ENCODE assay signal across 17 cellular contexts in the genomic region with DNA sequence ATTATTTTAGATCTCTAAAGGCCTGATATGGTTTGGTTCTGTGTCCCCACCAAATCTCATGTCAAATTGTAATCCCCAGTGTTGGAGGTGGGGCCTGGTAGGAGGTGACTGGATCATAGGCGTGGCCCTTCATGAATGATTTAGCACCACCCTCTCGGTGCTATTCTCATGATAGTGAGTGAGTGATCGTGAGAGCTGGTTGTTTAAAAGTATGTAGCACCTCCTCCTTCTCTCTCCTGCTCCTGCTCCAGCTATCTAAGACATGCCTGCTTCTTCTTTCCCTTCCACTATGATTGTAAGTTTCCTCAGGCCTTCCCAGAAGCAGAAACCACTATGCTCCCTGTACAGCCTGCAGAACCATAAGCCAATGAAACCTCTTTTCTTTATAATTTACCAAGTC.
"Had no signal": no experiment of that assay in that cellular context is flagged by ENCODE, and none has a peak within 500 bp of the region (broad histone marks: within the 10 kb centered on the region; RNA-seq: fewer than 3 reads in every experiment).

No MANE protein-coding gene starts in this region.

- H3K4me3 ChIP-seq: esophagus muscularis mucosa, heart left ventricle, left ventricle myocardium inferior, sigmoid colon, suprapubic skin, upper lobe of right lung had no signal

- H3K27ac Mint-ChIP-seq: memory B cell, nephron had no signal

- H3K27ac ChIP-seq: esophagus muscularis mucosa, heart left ventricle, left ventricle myocardium inferior, sigmoid colon, suprapubic skin, upper lobe of right lung had no signal

- H3K9me3 ChIP-seq: esophagus muscularis mucosa, heart left ventricle, left ventricle myocardium inferior, sigmoid colon, suprapubic skin, upper lobe of right lung had no signal

- H3K9me3 Mint-ChIP-seq: central memory CD8-positive, alpha-beta T cell; effector memory CD8-positive, alpha-beta T cell; memory B cell; nephron had no signal

- DNase-seq: activated naive CD4-positive, alpha-beta T cell treated with anti-CD3 and anti-CD28 coated beads, Interleukin-2, amount 50 U/mL, for 16 hours; activated T-cell treated with anti-CD3 and anti-CD28 coated beads, Interleukin-2, amount 50 U/mL, for 1 hour; effector memory CD8-positive, alpha-beta T cell; foreskin fibroblast; heart left ventricle; islet precursor cell; left ventricle myocardium inferior; sigmoid colon; stimulated activated CD4-positive, alpha-beta T cell treated with anti-CD3 and anti-CD28 coated beads, Interleukin-12 subunit alpha, Interleukin-12 subunit beta, amount 100 ng/mL, for 4 hours; stimulated activated naive CD4-positive, alpha-beta T cell treated with Interleukin-2 at 50 U/mL for 16 hours; upper lobe of right lung had no signal

- H3K4me1 Mint-ChIP-seq: memory B cell had no signal

- H3K36me3 ChIP-seq: esophagus muscularis mucosa, heart left ventricle, sigmoid colon, upper lobe of right lung had no signal

- H3K4me1 ChIP-seq: sigmoid colon, suprapubic skin, upper lobe of right lung had no signal

- H3K27me3 Mint-ChIP-seq: central memory CD8-positive, alpha-beta T cell; effector memory CD8-positive, alpha-beta T cell; memory B cell had no signal

- ATAC-seq: activated CD4-positive, CD25-positive, alpha-beta regulatory T cell treated with anti-CD3 and anti-CD28 coated beads, Interleukin-2, amount 50 U/mL, for 24 hours; effector memory CD8-positive, alpha-beta T cell; heart left ventricle; upper lobe of right lung had no signal

- H3K27me3 ChIP-seq: esophagus muscularis mucosa, heart left ventricle, sigmoid colon, suprapubic skin, upper lobe of right lung had no signal

- H3K4me3 Mint-ChIP-seq: central memory CD8-positive, alpha-beta T cell; effector memory CD8-positive, alpha-beta T cell; memory B cell; nephron had no signal
